Comparison of ENCODE assay signal across 25 cellular contexts in genomic region chr6:123439371-123439770, GRCh38.
"Had no signal": no experiment of that assay in that cellular context is flagged by ENCODE, and none has a peak within 500 bp of the region (broad histone marks: within the 10 kb centered on the region; RNA-seq: fewer than 3 reads in every experiment).

No MANE protein-coding gene starts in this region.

- H3K27me3 Mint-ChIP-seq: activated naive CD8-positive, alpha-beta T cell had no signal

- H3K4me3 ChIP-seq: Peyer's patch had no signal

- H3K27ac Mint-ChIP-seq: activated naive CD4-positive, alpha-beta T cell treated with anti-CD3 and anti-CD28 coated beads for 36 hours; activated naive CD8-positive, alpha-beta T cell; brain; T-helper 1 cell treated with Interleukin-12 subunit alpha and Interleukin-12 subunit beta and Interleukin-4 antibody, amounts not matched to agents 30 μg/mL and 1 μg/mL, for 36 hours had no signal

- H3K36me3 Mint-ChIP-seq: activated naive CD8-positive, alpha-beta T cell had no signal

- H3K27ac ChIP-seq: Peyer's patch, RWPE1 had no signal

- H3K36me3 ChIP-seq: Peyer's patch had no signal

- ATAC-seq: activated CD4-positive, CD25-positive, alpha-beta regulatory T cell treated with anti-CD3 and anti-CD28 coated beads, Interleukin-2, amount 50 U/mL, for 24 hours; activated T-cell treated with anti-CD3 and anti-CD28 coated beads, Interleukin-2, amount 50 U/mL, for 4 hours had no signal

- H3K9me3 Mint-ChIP-seq: T-helper 1 cell treated with Interleukin-12 subunit alpha and Interleukin-12 subunit beta and Interleukin-4 antibody, amounts not matched to agents 30 μg/mL and 1 μg/mL, for 36 hours had no signal

- H3K9me3 ChIP-seq: Peyer's patch had no signal

- DNase-seq: activated CD4-positive, alpha-beta T cell treated with anti-CD3 and anti-CD28 coated beads for 48 hours; activated CD4-positive, alpha-beta T cell treated with anti-CD3 and anti-CD28 coated beads, Interleukin-2, amount 50 U/mL, for 4 hours; activated CD8-positive, alpha-beta memory T cell treated with anti-CD3 and anti-CD28 coated beads for 24 hours; activated effector memory CD4-positive, alpha-beta T cell treated with anti-CD3 and anti-CD28 coated beads, Interleukin-2, amount 50 U/mL, for 16 hours; activated naive CD4-positive, alpha-beta T cell treated with anti-CD3 and anti-CD28 coated beads for 36 hours; activated T-cell treated with anti-CD3 and anti-CD28 coated beads, Interleukin-2, amount 50 U/mL, for 4 hours; amygdala; IMR-90; KBM-7; NCI-H1048; NCI-H2029; NCI-H2107; NCI-H2171 treated with DMSO at 0.1 percent for 48 hours; NCI-H226; NCI-H526; NCI-H774; NK-92 treated with Interleukin-12 subunit alpha and Interleukin-12 subunit beta, amount 100 ng/mL, for 24 hours; OCI-M1; Peyer's patch; SHP77 treated with DMSO at 0.1 percent for 48 hours had no signal

- H3K27me3 ChIP-seq: Peyer's patch had no signal

- H3K4me1 ChIP-seq: Peyer's patch had no signal

- H3K4me3 Mint-ChIP-seq: activated naive CD4-positive, alpha-beta T cell treated with anti-CD3 and anti-CD28 coated beads for 36 hours; activated naive CD8-positive, alpha-beta T cell; activated T-cell treated with anti-CD3 and anti-CD28 coated beads, Interleukin-2, amount 50 U/mL, for 4 hours; brain; T-helper 1 cell treated with Interleukin-12 subunit alpha and Interleukin-12 subunit beta and Interleukin-4 antibody, amounts not matched to agents 30 μg/mL and 1 μg/mL, for 36 hours had no signal
